In the genomic region with DNA sequence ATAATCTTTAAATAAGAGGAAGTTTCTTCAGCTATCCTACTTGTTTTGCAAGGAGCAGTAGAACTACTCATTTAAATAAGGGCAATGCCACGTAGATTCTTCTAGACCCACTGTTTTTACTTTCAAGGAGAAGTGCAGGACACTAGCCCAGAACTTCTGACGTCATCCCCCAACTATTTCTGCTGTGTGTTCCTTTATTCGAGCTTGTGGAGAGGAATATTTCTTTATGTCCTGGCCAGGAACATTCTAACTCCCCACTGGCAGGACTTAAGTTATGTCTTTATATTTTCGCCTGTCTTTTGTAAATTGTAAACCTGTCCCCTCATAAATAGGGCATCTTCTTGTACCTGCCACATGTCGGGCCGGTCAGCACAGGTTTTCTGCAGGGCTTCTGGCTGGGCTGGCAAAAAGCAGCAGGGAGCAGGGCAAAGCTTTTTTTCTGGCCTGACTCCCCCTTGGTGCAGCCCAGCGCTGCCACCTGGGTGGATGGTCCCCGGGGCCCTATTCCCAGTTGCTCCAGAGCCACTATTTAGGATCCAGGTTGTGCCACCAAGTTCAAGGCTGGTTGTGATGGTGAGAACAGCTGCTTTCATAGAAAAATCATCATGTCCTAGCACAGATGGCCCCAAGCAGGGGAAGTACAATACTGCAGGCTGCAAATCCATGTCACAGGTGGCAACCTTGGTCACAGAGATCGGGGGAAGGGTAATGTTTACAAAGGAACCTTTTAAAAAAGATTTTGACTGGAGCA, we compare ENCODE assay signal across 8 cellular contexts. TPM values are rescaled to one million over a fixed set of nuclear protein-coding genes. Genes with fewer than 3 reads are reported as not detected.
DNase-seq lines count a peak whose midpoint lies in the region; ATAC-seq, FAIRE-seq and TF ChIP-seq lines count a peak whose summit lies in the region.

No MANE protein-coding gene starts in this region.

- POLR2A ChIA-PET in HepG2 (lab: Yijun Ruan, JAX) = interaction anchor here (1.5 to 4.0 kb wide), 12 partner anchors 10 to 210 kb away, joined by 3 to 28 read pairs (median 8); partner anchors contain the start of gene RAP2A

- 0 out of 2 replicates have a peak, but pooled peaks have one; percentile 15 for TF ChIP-seq CTCF in HepG2 (CRISPR knock-in tag; IDR thresholded peaks at IDR 0.05)

- H4K20me1 ChIP-seq in HepG2 (ENCODE audit: insufficient read depth, low read length) = peaks cover 50% of the 10 kb centered on the region

- H3K79me2 ChIP-seq in HepG2 (ENCODE audit: insufficient read depth, low read length) = peaks cover 78% of the 10 kb centered on the region

- H3K36me3 ChIP-seq in SK-N-MC (ENCODE audit: insufficient read depth, low read length) (no peaks in the 10 kb centered on the region), HepG2 (replicated peaks in 1 of 2; ENCODE audit: control insufficient read depth in 1 of 2, insufficient read depth in 2 of 2, low read length in 2 of 2) (peaks cover 0 to 6% of the 10 kb centered on the region in 2 experiments; a peak in 1 of 5 replicates), stomach smooth muscle (ENCODE audit: control insufficient read depth in 2 of 2, insufficient read depth in 2 of 2, low read length in 2 of 2) (no peaks in the 10 kb centered on the region)

- no peaks in the 10 kb centered on the region for H3K9me3 ChIP-seq in SK-N-MC (ENCODE audit: low read depth, low read length)
- H3K9me3 ChIP-seq in HepG2 (ENCODE audit: low read length) = no peaks in the 10 kb centered on the region
- no peaks in the 10 kb centered on the region for H3K9me3 ChIP-seq in stomach smooth muscle (ENCODE audit: control insufficient read depth in 2 of 2, low read length in 2 of 2)

- intact Hi-C loops in HepG2 (cut with micrococcal nuclease; ENCODE audit: unreplicated experiment) = loop anchor here (1.0 to 10.0 kb wide), 4 partner anchors 17 to 211 kb away; partner anchors contain the start of gene RAP2A

- TF ChIP-seq EP300 in HepG2 (IDR thresholded peaks at IDR 0.05; ENCODE audit: low read depth in 2 of 2, low read length in 2 of 2) (no peak), HepG2 (CRISPR knock-in tag; IDR thresholded peaks at IDR 0.05; ENCODE audit: borderline replicate concordance) (no peak)

- no TSS peak for BruUV-seq in HepG2 (replicated peaks; lab: Mats Ljungman, UMichigan)

- CTCF ChIA-PET in HepG2 (lab: Yijun Ruan, JAX; ENCODE audit: low intra/inter-chr PET ratio, low total read pairs) = interaction anchor here (0.5 kb wide), 1 partner anchor 33 kb away, joined by 3 read pairs; no protein-coding TSS in a partner anchor

- no peak overlapping the region for H2AFZ ChIP-seq in HepG2 (ENCODE audit: low read length)

- peak overlapping the region; percentile 82 for H3K4me3 ChIP-seq in Jurkat, Clone E6-1 (ENCODE audit: low read length)
- H3K4me3 ChIP-seq in SK-N-MC = peak overlapping the region; percentile 94
- H3K4me3 ChIP-seq in HepG2 (replicated peaks in 1 of 3; ENCODE audit: insufficient read depth in 1 of 3, low read depth in 2 of 3, low read length in 3 of 3) = peak overlapping the region; percentile 78 to 95 (median 82)
- H3K4me3 ChIP-seq in stomach smooth muscle (ENCODE audit: low read length in 2 of 2) = peak overlapping the region; percentile 83

- in situ Hi-C loops in HepG2 (cut with HindIII; ENCODE audit: extremely low pct_ligation_motif_present, low pct_unique_long_range_greater_than_20kb) = loop anchor here (10.0 kb wide), 1 partner anchor 121 kb away; no protein-coding TSS in a partner anchor

- 2% methylated on average over 7 of the region's 9 CpGs for WGBS in HepG2 (ENCODE audit: low lambda C conversion rate)

- H3K27ac ChIP-seq in SK-N-MC (peak overlapping the region; percentile 91), cingulate gyrus (ENCODE audit: low read depth, low read length) (peak overlapping the region; percentile 92), HepG2 (ENCODE audit: extremely low read length, insufficient read depth, low read length) (peak overlapping the region; percentile 92), stomach smooth muscle (ENCODE audit: low read length) (peak overlapping the region; percentile 89)

- peak; percentile 58 for FAIRE-seq in HepG2 (lab: Jason Lieb, UNC)

- peak; percentile 20 for ATAC-seq in HepG2

- DNase-seq in activated T-cell treated with anti-CD3 and anti-CD28 coated beads, Interleukin-2, amount 50 U/mL, for 1 hour = peak; percentile 30
- DNase-seq in activated T-cell treated with anti-CD3 and anti-CD28 coated beads for 4 hours = no peak
- peak; percentile 41 for DNase-seq in Jurkat, Clone E6-1 (ENCODE audit: low read depth, low spot score)
- peak; percentile 8 for DNase-seq in SK-N-MC (ENCODE audit: low read depth, low spot score)
- DNase-seq in HepG2 (ENCODE audit: low spot score) = peak; percentile 64
- no peak for DNase-seq in DMS114 treated with DMSO at 0.1 percent for 48 hours (lab: John Stamatoyannopoulos, UW; ENCODE audit: unreplicated experiment)

- H3K9ac ChIP-seq in SK-N-MC (ENCODE audit: insufficient read length) (peak overlapping the region; percentile 92), HepG2 (ENCODE audit: insufficient read depth, low read depth, low read length) (peak overlapping the region; percentile 86), stomach smooth muscle (ENCODE audit: low read length in 2 of 2) (peak overlapping the region; percentile 47 to 97)

- peak overlapping the region; percentile 97 for H3K4me2 ChIP-seq in HepG2 (ENCODE audit: low read depth, low read length)

- H3K4me1 ChIP-seq in HepG2 (ENCODE audit: insufficient read depth, low read length) (peaks cover 59% of the 10 kb centered on the region), stomach smooth muscle (ENCODE audit: control insufficient read depth, insufficient read depth, low read length) (peaks cover 21% of the 10 kb centered on the region)

- H3K27me3 ChIP-seq in HepG2 (ENCODE audit: control insufficient read depth in 1 of 2, insufficient read depth in 2 of 2, low read length in 2 of 2) = no peaks in the 10 kb centered on the region; a peak in 1 of 5 replicates
- H3K27me3 ChIP-seq in stomach smooth muscle (ENCODE audit: control insufficient read depth in 1 of 2, insufficient read depth in 2 of 2, low read length in 2 of 2) = no peaks in the 10 kb centered on the region

- no peak for TF ChIP-seq RAD21 in HepG2 (CRISPR knock-in tag; IDR thresholded peaks at IDR 0.05)

- TF ChIP-seq POLR2A in HepG2 (IDR thresholded peaks at IDR 0.05; ENCODE audit: insufficient read depth in 1 of 2, low read depth in 2 of 2, low read length in 2 of 2) = peak in 1 of 2 experiments; percentile 52; a peak in 1 of 4 replicates

TF ChIP-seq in HepG2, 621 proteins besides CTCF, POLR2A, EP300 and RAD21 (continues in another document):
- TF ChIP-seq IKZF1 (IDR thresholded peaks at IDR 0.05) (no peak), ELF3 (CRISPR knock-in tag; IDR thresholded peaks at IDR 0.05) (no peak), PHF8 (CRISPR knock-in tag; IDR thresholded peaks at IDR 0.05) (no peak), GTF3A (CRISPR knock-in tag; conservative IDR thresholded peaks at IDR 0.05) (0 out of 2 replicates have a peak, but pooled peaks have one; percentile 43), ZSCAN20 (CRISPR knock-in tag; IDR thresholded peaks at IDR 0.05; ENCODE audit: borderline replicate concordance) (no peak), MXD3 (CRISPR knock-in tag; IDR thresholded peaks at IDR 0.05) (no peak)
- TF ChIP-seq, protein P1, sequence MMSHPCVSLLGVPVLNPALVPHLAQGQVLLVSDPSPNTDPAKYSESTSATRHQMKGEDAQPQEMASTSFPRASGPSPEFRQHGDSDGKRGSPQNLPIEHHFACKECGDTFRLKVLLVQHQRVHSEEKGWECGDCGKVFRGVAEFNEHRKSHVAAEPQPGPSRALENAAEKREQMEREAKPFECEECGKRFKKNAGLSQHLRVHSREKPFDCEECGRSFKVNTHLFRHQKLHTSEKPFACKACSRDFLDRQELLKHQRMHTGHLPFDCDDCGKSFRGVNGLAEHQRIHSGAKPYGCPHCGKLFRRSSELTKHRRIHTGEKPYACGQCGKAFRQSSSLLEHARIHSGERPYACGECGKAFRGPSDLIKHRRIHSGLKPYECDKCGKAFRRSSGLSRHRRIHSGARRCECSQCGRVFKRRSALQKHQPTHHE (CRISPR knock-in tag; IDR thresholded peaks at IDR 0.05; ENCODE audit: borderline replicate concordance) = no peak

RNA-seq across cellular contexts. Expression of gene MBNL2, which starts 1.8 kb away (rescaled TPM):
- 13.8 TPM for polyA plus RNA-seq in Jurkat, Clone E6-1 (2012; ENCODE audit: insufficient read depth, insufficient read length)
- total RNA-seq in HepG2 (2016; rRNA removed; fragmentation: Illumina TruSeq; extraction: Trizol) = 30.8 and 48.1 TPM in 2 replicates
- total RNA-seq in HepG2 (2016; cell fraction: cytosol; rRNA removed; fragmentation: Illumina TruSeq; extraction: Trizol; ENCODE audit: low read depth) = 4.0 and 5.0 TPM in 2 replicates
- 27.9 and 48.3 TPM in 2 replicates for total RNA-seq in HepG2 (2016; cell fraction: insoluble cytoplasmic fraction; rRNA removed; fragmentation: Illumina TruSeq; extraction: Trizol)
- total RNA-seq in HepG2 (2016; cell fraction: membrane; rRNA removed; fragmentation: Illumina TruSeq; extraction: Trizol) = 15.6 and 16.3 TPM in 2 replicates
- total RNA-seq in HepG2 (2016; cell fraction: nucleus; rRNA removed; fragmentation: Illumina TruSeq; extraction: Trizol) = 50.3 and 53.0 TPM in 2 replicates
- 59.0 and 62.9 TPM in 2 replicates for polyA plus RNA-seq in HepG2 (2011; rRNA removed)
- polyA plus RNA-seq in HepG2 (2011; cell fraction: cytosol; rRNA removed) = 44.6 and 63.1 TPM in 2 replicates
- 78.5 and 95.6 TPM in 2 replicates for polyA plus RNA-seq in HepG2 (2011; cell fraction: nucleus; rRNA removed)
- 49.8 and 59.5 TPM in 2 replicates for polyA plus RNA-seq in HepG2 (2012)
- 0.49 and 0.73 TPM in 2 replicates for polyA plus RNA-seq in HepG2 (2016; cell fraction: cytosol; fragmentation: Illumina TruSeq; extraction: Trizol; ENCODE audit: low read depth)
- 27.4 and 31.9 TPM in 2 replicates for polyA plus RNA-seq in HepG2 (2016; cell fraction: insoluble cytoplasmic fraction; fragmentation: Illumina TruSeq; extraction: Trizol; ENCODE audit: low read depth)
- 4.4 and 4.9 TPM in 2 replicates for polyA plus RNA-seq in HepG2 (2016; cell fraction: membrane; fragmentation: Illumina TruSeq; extraction: Trizol; ENCODE audit: low read depth)
- polyA plus RNA-seq in HepG2 (2016; cell fraction: nucleus; fragmentation: Illumina TruSeq; extraction: Trizol; ENCODE audit: insufficient read depth, low read depth) = 32.1 and 37.5 TPM in 2 replicates
- polyA minus RNA-seq in HepG2 (2011; rRNA and poly(A)+ RNA removed; ENCODE audit: low replicate concordance) = 48.4 and 211 TPM in 2 replicates
- polyA minus RNA-seq in HepG2 (2011; cell fraction: cytosol; rRNA and poly(A)+ RNA removed) = 125 and 134 TPM in 2 replicates
- polyA minus RNA-seq in HepG2 (2011; cell fraction: nucleus; rRNA and poly(A)+ RNA removed) = 274 and 278 TPM in 2 replicates

Comparison
In these comparisons a context has a peak if more than half of its experiments do, and no peak if none do; other contexts are left out.
1. DNase-seq: peak in activated T-cell treated with anti-CD3 and anti-CD28 coated beads, Interleukin-2, amount 50 U/mL, for 1 hour (single experiment), Jurkat, Clone E6-1 (single experiment), SK-N-MC (single experiment) and HepG2 (single experiment); none in activated T-cell treated with anti-CD3 and anti-CD28 coated beads for 4 hours (single experiment) and DMS114 treated with DMSO at 0.1 percent for 48 hours (single experiment).
2. Peak in every context shown above with its lines, with median percentiles within 50 percentile points of each other: H3K4me3 ChIP-seq, H3K27ac ChIP-seq and H3K9ac ChIP-seq.